Comparison of ENCODE assay signal across 8 cellular contexts in the genomic region with DNA sequence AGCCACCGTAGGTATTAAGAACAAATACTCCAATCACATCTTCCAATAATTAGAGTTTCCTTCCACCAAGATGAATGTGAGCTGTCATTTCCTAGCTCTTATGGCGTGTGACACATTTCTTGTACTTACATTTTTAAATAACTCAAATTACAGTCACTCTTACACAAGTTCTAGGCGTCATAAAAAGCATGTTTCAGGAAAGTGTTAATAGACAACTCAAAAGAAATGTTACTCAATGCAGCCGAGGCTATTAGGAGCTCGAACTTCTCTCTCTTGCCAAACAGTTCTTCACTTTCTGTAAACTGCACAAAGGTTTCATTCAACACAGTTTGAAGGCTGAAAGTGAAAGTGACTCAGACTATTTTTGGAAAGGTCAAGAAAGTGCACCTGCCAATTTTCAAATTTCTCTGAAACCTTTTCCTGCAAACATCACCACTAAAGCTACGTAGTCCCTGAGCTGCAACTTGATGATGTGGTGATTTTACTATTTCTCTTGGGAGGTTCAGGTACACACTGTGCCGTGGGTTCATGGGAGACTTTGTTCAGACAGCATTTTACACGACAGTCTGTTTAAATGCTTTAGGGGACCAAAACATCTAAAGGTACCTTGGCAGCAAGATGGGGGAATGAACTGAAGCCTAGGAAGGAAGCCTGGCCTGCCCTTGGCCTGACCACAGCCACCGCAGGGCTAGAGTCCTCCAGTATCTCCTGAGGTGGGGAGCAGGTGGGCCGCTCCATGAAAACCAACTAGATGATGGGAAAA.
DNase-seq lines count a peak whose midpoint lies in the region; ATAC-seq and TF ChIP-seq lines count a peak whose summit lies in the region.

No MANE protein-coding gene starts in this region.

- H3K36me3 ChIP-seq in naive thymus-derived CD4-positive, alpha-beta T cell (ENCODE audit: control insufficient read depth in 2 of 3, insufficient read depth in 3 of 3, low read length in 3 of 3): no peaks in the 10 kb centered on the region

- H3K9me3 ChIP-seq in naive thymus-derived CD4-positive, alpha-beta T cell (ENCODE audit: control insufficient read depth in 2 of 3, low read length in 3 of 3): no peaks in the 10 kb centered on the region

- peaks cover 0 to 10% (median 0%) of the 10 kb centered on the region in 11 donors for H3K9me3 Mint-ChIP-seq in naive thymus-derived CD4-positive, alpha-beta T cell

- peak overlapping the region; percentile 49 to 89 (median 80) for H3K4me3 Mint-ChIP-seq in naive thymus-derived CD4-positive, alpha-beta T cell

- peaks cover 17 to 18% of the 10 kb centered on the region in 2 donors for H3K4me1 ChIP-seq in naive thymus-derived CD4-positive, alpha-beta T cell (ENCODE audit: control insufficient read depth in 2 of 2, insufficient read depth in 2 of 2, low read length in 2 of 2)

- no peak for TF ChIP-seq CTCF in choroid plexus epithelial cell (conservative IDR thresholded peaks at IDR 0.05; ENCODE audit: low read depth, low read length)

- no peaks in the 10 kb centered on the region for H3K27me3 ChIP-seq in naive thymus-derived CD4-positive, alpha-beta T cell (ENCODE audit: control insufficient read depth in 2 of 2, insufficient read depth in 2 of 2, low read length in 2 of 2)

- H3K27me3 Mint-ChIP-seq in naive thymus-derived CD4-positive, alpha-beta T cell: no peaks in the 10 kb centered on the region

- no peak overlapping the region for H3K4me3 ChIP-seq in choroid plexus epithelial cell (ENCODE audit: low read depth, low read length)
- H3K4me3 ChIP-seq in naive thymus-derived CD4-positive, alpha-beta T cell (ENCODE audit: low read length): peak overlapping the region; percentile 4

- H3K4me1 Mint-ChIP-seq in naive thymus-derived CD4-positive, alpha-beta T cell: peaks cover 13 to 61% (median 37%) of the 10 kb centered on the region in 7 donors

- ATAC-seq in GM18502 (IDR thresholded peaks at IDR 0.05; ENCODE audit: poor library complexity, unreplicated experiment): peak; percentile 83
- ATAC-seq in naive thymus-derived CD4-positive, alpha-beta T cell: peak; percentile 74

- POLR2A ChIA-PET in naive thymus-derived CD4-positive, alpha-beta T cell (lab: Charles Lee): interaction anchor here (0.6 kb wide), 1 partner anchor 14 kb away, joined by 4 read pairs; no protein-coding TSS in a partner anchor

- H3K27ac ChIP-seq in naive thymus-derived CD4-positive, alpha-beta T cell (ENCODE audit: low read depth, low read length): peak overlapping the region; percentile 31

- peaks cover 0 to 44% (median 1%) of the 10 kb centered on the region in 5 donors for H3K36me3 Mint-ChIP-seq in naive thymus-derived CD4-positive, alpha-beta T cell

- CTCF ChIA-PET in naive thymus-derived CD4-positive, alpha-beta T cell (lab: Charles Lee): no interaction called here

- intact Hi-C loops in naive thymus-derived CD4-positive, alpha-beta T cell (cut with micrococcal nuclease): loop anchor here (1.0 to 5.0 kb wide), 6 partner anchors 14 to 154 kb away; partner anchors contain the start of gene AUH (in 1 of the 2)

- peak overlapping the region; percentile 52 to 91 (median 83) for H3K27ac Mint-ChIP-seq in naive thymus-derived CD4-positive, alpha-beta T cell

- DNase-seq in HCEC 1CT (peak; percentile 49), NAMALWA (ENCODE audit: low spot score) (peak; percentile 75), choroid plexus epithelial cell (ENCODE audit: low read depth) (peak; percentile 92), HPDE6-E6E7 (ENCODE audit: extremely low spot score) (no peak), AG08395 (ENCODE audit: low spot score) (no peak), occipital lobe (lab: John Stamatoyannopoulos, UW) (no peak)
- peak in 5 of 9 donors; percentile 13 to 24 (median 21) for DNase-seq in naive thymus-derived CD4-positive, alpha-beta T cell

Comparison
In these comparisons a context has a peak if more than half of its experiments do, and no peak if none do; other contexts are left out.
1. DNase-seq: peak in HCEC 1CT (single experiment), NAMALWA (single experiment), choroid plexus epithelial cell (single experiment) and naive thymus-derived CD4-positive, alpha-beta T cell (5 of 9); none in HPDE6-E6E7 (single experiment), AG08395 (single experiment) and occipital lobe (single experiment).